Comparison of ENCODE assay signal across 7 cellular contexts in genomic region chr17:76102944-76103273, GRCh38. TPM values are rescaled to one million over a fixed set of nuclear protein-coding genes. Genes with fewer than 3 reads are reported as not detected.
DNase-seq lines count a peak whose midpoint lies in the region; ATAC-seq lines count a peak whose summit lies in the region.

No MANE protein-coding gene starts in this region.

- peaks cover 13 to 16% of the 10 kb centered on the region in 2 donors for H3K36me3 ChIP-seq in stomach smooth muscle (ENCODE audit: control insufficient read depth in 2 of 2, insufficient read depth in 2 of 2, low read length in 2 of 2)

- H3K27ac Mint-ChIP-seq in activated CD4-positive, alpha-beta memory T cell treated with anti-CD3 and anti-CD28 coated beads, Interleukin-2, amount 10 ng/mL, durations not matched to agents 7 days and 5 days, result peak overlapping the region; percentile 92

- H3K4me1 ChIP-seq in stomach smooth muscle (ENCODE audit: control insufficient read depth, insufficient read depth, low read length), result peaks cover 22% of the 10 kb centered on the region

- intact Hi-C loops in head of caudate nucleus (cut with DNase I), result loop anchor here (1.0 kb wide), 1 partner anchor 31 kb away; the partner anchor contains the start of gene SRP68

- H3K9ac ChIP-seq in stomach smooth muscle (ENCODE audit: low read length in 2 of 2), result peak overlapping the region; percentile 66 to 86

- POLR2A ChIA-PET in activated CD4-positive, alpha-beta memory T cell treated with anti-CD3 and anti-CD28 coated beads, Interleukin-2, amount 10 ng/mL, durations not matched to agents 7 days and 5 days (lab: Charles Lee), result interaction anchor here (0.7 to 3.2 kb wide), 25 partner anchors 8 to 281 kb away, joined by 3 to 37 read pairs (median 5); partner anchors contain the start of genes MRPL38, PRPSAP1, SRP68 and TRIM65

- peaks cover 37% of the 10 kb centered on the region for H3K36me3 Mint-ChIP-seq in activated CD4-positive, alpha-beta memory T cell treated with anti-CD3 and anti-CD28 coated beads, Interleukin-2, amount 10 ng/mL, durations not matched to agents 7 days and 5 days (ENCODE audit: low read depth)

- H3K27ac ChIP-seq in stomach smooth muscle (ENCODE audit: low read length), result peak overlapping the region; percentile 76

- ATAC-seq in HG02938 (IDR thresholded peaks at IDR 0.05; ENCODE audit: unreplicated experiment) (peak; percentile 14), HG02840 (IDR thresholded peaks at IDR 0.05; ENCODE audit: low FRiP score, unreplicated experiment) (no peak), HG03097 (IDR thresholded peaks at IDR 0.05; ENCODE audit: low FRiP score, unreplicated experiment) (no peak)

- H3K4me1 Mint-ChIP-seq in activated CD4-positive, alpha-beta memory T cell treated with anti-CD3 and anti-CD28 coated beads, Interleukin-2, amount 10 ng/mL, durations not matched to agents 7 days and 5 days, result peaks cover 30% of the 10 kb centered on the region

- peak overlapping the region; percentile 95 for H3K4me3 Mint-ChIP-seq in activated CD4-positive, alpha-beta memory T cell treated with anti-CD3 and anti-CD28 coated beads, Interleukin-2, amount 10 ng/mL, durations not matched to agents 7 days and 5 days

- H3K9me3 ChIP-seq in iPS-18c (ENCODE audit: control insufficient read depth, insufficient read depth, low read length), result no peaks in the 10 kb centered on the region
- H3K9me3 ChIP-seq in stomach smooth muscle (ENCODE audit: control insufficient read depth in 2 of 2, low read length in 2 of 2), result no peaks in the 10 kb centered on the region

- H3K27me3 Mint-ChIP-seq in activated CD4-positive, alpha-beta memory T cell treated with anti-CD3 and anti-CD28 coated beads, Interleukin-2, amount 10 ng/mL, durations not matched to agents 7 days and 5 days, result no peaks in the 10 kb centered on the region

- no peak for DNase-seq in activated CD4-positive, alpha-beta memory T cell treated with anti-CD3 and anti-CD28 coated beads, Interleukin-2, amount 10 ng/mL, durations not matched to agents 7 days and 5 days
- no peak for DNase-seq in head of caudate nucleus

- H3K27me3 ChIP-seq in stomach smooth muscle (ENCODE audit: control insufficient read depth in 1 of 2, insufficient read depth in 2 of 2, low read length in 2 of 2), result no peaks in the 10 kb centered on the region

- H3K4me3 ChIP-seq in iPS-18c (ENCODE audit: insufficient read depth, low read depth, low read length), result peak overlapping the region; percentile 70
- peak overlapping the region; percentile 76 to 94 for H3K4me3 ChIP-seq in stomach smooth muscle (ENCODE audit: low read length in 2 of 2)

- CTCF ChIA-PET in activated CD4-positive, alpha-beta memory T cell treated with anti-CD3 and anti-CD28 coated beads, Interleukin-2, amount 10 ng/mL, durations not matched to agents 7 days and 5 days (lab: Charles Lee), result interaction anchor here (0.7 to 2.6 kb wide), 8 partner anchors 13 to 295 kb away, joined by 3 to 21 read pairs (median 5); no protein-coding TSS in a partner anchor

- H3K9me3 Mint-ChIP-seq in activated CD4-positive, alpha-beta memory T cell treated with anti-CD3 and anti-CD28 coated beads, Interleukin-2, amount 10 ng/mL, durations not matched to agents 7 days and 5 days, result no peaks in the 10 kb centered on the region

RNA-seq across cellular contexts. Expression of gene EXOC7, which starts 0.7 kb away (rescaled TPM):
- total RNA-seq in activated CD4-positive, alpha-beta memory T cell treated with anti-CD3 and anti-CD28 coated beads, Interleukin-2, amount 10 ng/mL, durations not matched to agents 7 days and 5 days, result 100 to 1,000 TPM; 119 to 120 TPM

RNA-seq across cellular contexts. Expression of gene ZACN, which starts 23.9 kb away (rescaled TPM):
- total RNA-seq in activated CD4-positive, alpha-beta memory T cell treated with anti-CD3 and anti-CD28 coated beads, Interleukin-2, amount 10 ng/mL, durations not matched to agents 7 days and 5 days, result under 1 TPM; 0.48 TPM

RNA-seq across cellular contexts. Expression of gene GALR2, which starts 28.3 kb away (rescaled TPM):
- under 1 TPM; 0.38 to 0.40 TPM for total RNA-seq in activated CD4-positive, alpha-beta memory T cell treated with anti-CD3 and anti-CD28 coated beads, Interleukin-2, amount 10 ng/mL, durations not matched to agents 7 days and 5 days

RNA-seq across cellular contexts. Expression of gene SRP68, which starts 30.6 kb away (rescaled TPM):
- 10 to 100 TPM; 92.8 to 94.6 TPM for total RNA-seq in activated CD4-positive, alpha-beta memory T cell treated with anti-CD3 and anti-CD28 coated beads, Interleukin-2, amount 10 ng/mL, durations not matched to agents 7 days and 5 days

RNA-seq across cellular contexts. Expression of gene FOXJ1, which starts 38.1 kb away (rescaled TPM):
- under 1 TPM; 0.13 to 0.15 TPM for total RNA-seq in activated CD4-positive, alpha-beta memory T cell treated with anti-CD3 and anti-CD28 coated beads, Interleukin-2, amount 10 ng/mL, durations not matched to agents 7 days and 5 days
